Comparison of ENCODE assay signal across 14 cellular contexts in the genomic region with DNA sequence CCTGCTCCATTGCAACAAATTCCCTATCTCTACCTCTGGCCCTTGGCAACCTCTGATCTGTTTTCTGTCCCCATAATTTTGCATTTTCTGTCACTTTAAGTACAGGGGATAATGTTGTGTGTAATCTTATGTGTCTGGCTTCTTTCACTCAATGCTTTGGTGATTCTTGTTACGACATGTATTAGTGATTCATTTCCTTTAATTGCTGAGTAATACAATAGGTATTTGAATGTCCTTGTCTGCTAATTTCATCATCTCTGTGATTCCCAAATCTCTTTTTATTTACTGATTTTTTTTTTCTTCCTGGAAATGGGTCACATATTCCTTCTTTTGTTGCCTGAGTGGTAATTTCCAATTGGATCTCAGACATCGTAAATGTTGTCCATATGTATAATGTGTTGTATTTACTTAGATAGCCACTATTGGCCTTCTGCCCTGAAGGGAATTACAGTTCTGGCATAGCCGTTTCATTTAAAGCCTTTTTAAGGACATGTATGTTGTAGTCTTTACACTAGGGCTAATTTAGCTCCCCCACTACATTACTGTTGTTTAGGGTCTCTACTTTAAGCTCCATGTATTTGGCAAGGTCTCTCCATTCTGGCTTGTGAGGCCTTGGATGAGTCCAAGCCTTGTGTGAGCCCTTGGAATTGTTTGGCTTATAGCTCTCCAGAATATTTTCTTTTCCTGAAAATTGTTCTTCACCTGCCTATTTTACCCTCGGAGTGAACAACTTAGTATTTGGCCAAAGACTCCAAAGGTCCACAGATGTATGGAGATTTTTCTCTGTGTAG.
DNase-seq lines count a peak whose midpoint lies in the region; ATAC-seq, FAIRE-seq and TF ChIP-seq lines count a peak whose summit lies in the region.
"Had no signal": no experiment of that assay in that cellular context is flagged by ENCODE, and none has a peak within 500 bp of the region (broad histone marks: within the 10 kb centered on the region; RNA-seq: fewer than 3 reads in every experiment).

No MANE protein-coding gene starts in this region.

- H2AFZ ChIP-seq in IMR-90 (replicated peaks; ENCODE audit: low read length, poor library complexity), result no peak overlapping the region

- H3K56ac ChIP-seq in IMR-90 (ENCODE audit: extremely low read depth, insufficient read depth, low read length), result no peak overlapping the region

- no peaks in the 10 kb centered on the region for H3K36me3 ChIP-seq in IMR-90 (ENCODE audit: control insufficient read depth, insufficient read depth, low read length)
- no peaks in the 10 kb centered on the region for H3K36me3 ChIP-seq in brain microvascular endothelial cell (replicated peaks)
- no peaks in the 10 kb centered on the region for H3K36me3 ChIP-seq in gastroesophageal sphincter
- H3K36me3 ChIP-seq: ascending aorta had no signal

- no peak overlapping the region for H4K5ac ChIP-seq in IMR-90 (ENCODE audit: low read depth, low read length)

- no peak for TF ChIP-seq EP300 in gastroesophageal sphincter (IDR thresholded peaks at IDR 0.05)

- H3K23ac ChIP-seq in IMR-90 (ENCODE audit: low read depth, low read length), result no peak overlapping the region

- no peak overlapping the region for H3K4me2 ChIP-seq in IMR-90 (ENCODE audit: low read depth, low read length)

- 0 out of 2 replicates have a peak overlapping the region, but pooled peaks have one; percentile 53 for H2BK20ac ChIP-seq in IMR-90 (ENCODE audit: low read depth, low read length)

- H4K20me1 ChIP-seq in IMR-90 (ENCODE audit: insufficient read depth, low read length), result no peaks in the 10 kb centered on the region

- H2AK5ac ChIP-seq in IMR-90 (ENCODE audit: low read depth, low read length), result no peak overlapping the region

- H3K18ac ChIP-seq in IMR-90 (ENCODE audit: low read depth, low read length), result no peak overlapping the region

- dilution Hi-C loops in IMR-90 (cut with HindIII; ENCODE audit: low sequenced_read_pairs, unreplicated experiment), result no loop called here

- TF ChIP-seq CTCF in IMR-90 (conservative IDR thresholded peaks at IDR 0.05; ENCODE audit: low read depth, low read length) (no peak), brain microvascular endothelial cell (IDR thresholded peaks at IDR 0.05; ENCODE audit: low read depth, low read length, missing control alignments) (no peak), gastroesophageal sphincter (IDR thresholded peaks at IDR 0.05) (no peak)

- peak overlapping the region; percentile 43; the same call in 1 of the 2 replicates for H2BK120ac ChIP-seq in IMR-90 (ENCODE audit: low read depth, low read length)

- ATAC-seq in IMR-90 (ENCODE audit: low read depth) (no peak), gastroesophageal sphincter (peak; percentile 51), GM18907 (IDR thresholded peaks at IDR 0.05; ENCODE audit: unreplicated experiment) (no peak), HG03196 (IDR thresholded peaks at IDR 0.05; ENCODE audit: unreplicated experiment) (no peak)
- ATAC-seq: naive thymus-derived CD4-positive, alpha-beta T cell had no signal

- no peaks in the 10 kb centered on the region for H3K79me1 ChIP-seq in IMR-90 (ENCODE audit: low read depth in 1 of 2, low read length in 2 of 2)

- H4K8ac ChIP-seq in IMR-90 (ENCODE audit: low read depth in 2 of 2, low read length in 2 of 2), result peak overlapping the region in 1 of 2 experiments; percentile 20; a peak in 1 of 4 replicates

- BruUV-seq in IMR-90 (replicated peaks; lab: Mats Ljungman, UMichigan), result no TSS peak

- H3K9ac ChIP-seq in IMR-90 (ENCODE audit: low read depth, low read length), result no peak overlapping the region

- H4K91ac ChIP-seq in IMR-90 (ENCODE audit: insufficient read depth, low read depth, low read length), result peak overlapping the region; percentile 33; the same call in 1 of the 2 replicates

- H3K14ac ChIP-seq in IMR-90 (replicated peaks; ENCODE audit: low read depth, low read length), result no peak overlapping the region

- no peaks in the 10 kb centered on the region for H3K27me3 ChIP-seq in IMR-90 (ENCODE audit: control insufficient read depth, insufficient read depth, low read length)
- no peaks in the 10 kb centered on the region for H3K27me3 ChIP-seq in brain microvascular endothelial cell (replicated peaks)
- no peaks in the 10 kb centered on the region for H3K27me3 ChIP-seq in gastroesophageal sphincter
- H3K27me3 ChIP-seq: ascending aorta had no signal

- no peak overlapping the region for H2AK9ac ChIP-seq in IMR-90 (replicated peaks; ENCODE audit: low read depth, low read length, poor library complexity)

- H3K4me1 ChIP-seq in IMR-90 (ENCODE audit: control insufficient read depth, insufficient read depth, low read length) (no peaks in the 10 kb centered on the region), gastroesophageal sphincter (no peaks in the 10 kb centered on the region)
- H3K4me1 ChIP-seq: ascending aorta had no signal

- in situ Hi-C loops in IMR-90 (cut with MboI; ENCODE audit: low sequenced_read_pairs) (no loop called here), brain microvascular endothelial cell (cut with HindIII; ENCODE audit: low pct_ligation_motif_present, low sequenced_read_pairs) (no loop called here)

- H3K27ac ChIP-seq in IMR-90 (ENCODE audit: insufficient read depth, low read length) (no peak overlapping the region), brain microvascular endothelial cell (peak overlapping the region; percentile 65), gastroesophageal sphincter (no peak overlapping the region)
- H3K27ac ChIP-seq: ascending aorta had no signal

- intact Hi-C loops in IMR-90 (cut with micrococcal nuclease), result no loop called here

- H2BK15ac ChIP-seq in IMR-90 (ENCODE audit: low read depth, low read length), result no peak overlapping the region

- H3K9me3 ChIP-seq in IMR-90 (ENCODE audit: control insufficient read depth, insufficient read depth, low read length), result no peaks in the 10 kb centered on the region
- no peaks in the 10 kb centered on the region for H3K9me3 ChIP-seq in gastroesophageal sphincter
- H3K9me3 ChIP-seq: ascending aorta had no signal

- peak overlapping the region; percentile 45; the same call in 1 of the 2 replicates for H3K4ac ChIP-seq in IMR-90 (ENCODE audit: low read depth, low read length)

- TF ChIP-seq RAD21 in IMR-90 (IDR thresholded peaks at IDR 0.05; ENCODE audit: low read length), result no peak

- WGBS in IMR-90 (ENCODE audit: extremely low coverage in 2 of 2, insufficient read length in 1 of 2), 2 experiments, result no CpG with 5 or more reads among the region's 4 CpGs
- WGBS in gastroesophageal sphincter (ENCODE audit: low coverage in 1 of 2), 2 donors, result 45 to 60% methylated on average over 3 to 4 of the region's 4 CpGs

- peak; percentile 44 for DNase-seq in IMR-90
- no peak for DNase-seq in brain microvascular endothelial cell
- peak; percentile 19 for DNase-seq in urothelium cell line (ENCODE audit: low spot score)
- no peak for DNase-seq in activated naive CD4-positive, alpha-beta T cell treated with anti-CD3 and anti-CD28 coated beads, Interleukin-2, amount 50 U/mL, for 16 hours
- DNase-seq: activated CD8-positive, alpha-beta memory T cell treated with anti-CD3 and anti-CD28 coated beads, Interleukin-2, amount 50 U/mL, for 48 hours; naive thymus-derived CD4-positive, alpha-beta T cell; NCI-H524 treated with DMSO at 0.1 percent for 48 hours; right cardiac atrium; SHP77 treated with DMSO at 0.1 percent for 48 hours had no signal

- H2BK5ac ChIP-seq in IMR-90 (ENCODE audit: low read depth, low read length, poor library complexity, severe bottlenecking), result no peak overlapping the region

- POLR2A ChIA-PET in IMR-90 (lab: Charles Lee; ENCODE audit: unreplicated experiment), result no interaction called here

- H3K4me3 ChIP-seq in IMR-90 (ENCODE audit: insufficient read depth, low read depth, low read length) (no peak overlapping the region), brain microvascular endothelial cell (ENCODE audit: low read depth, low read length) (no peak overlapping the region), gastroesophageal sphincter (no peak overlapping the region)
- H3K4me3 ChIP-seq: ascending aorta had no signal

- no peak for FAIRE-seq in urothelium cell line (lab: Jason Lieb, UNC)
- FAIRE-seq: D721Med had no signal

- TF ChIP-seq POLR2A in IMR-90 (IDR thresholded peaks at IDR 0.05; ENCODE audit: low read depth, low read length) (no peak), gastroesophageal sphincter (IDR thresholded peaks at IDR 0.05) (no peak)

- CTCF ChIA-PET in IMR-90 (lab: Yijun Ruan, JAX), result no interaction called here

- H3K9me1 ChIP-seq in IMR-90 (ENCODE audit: insufficient read depth, low read length), result no peaks in the 10 kb centered on the region

TF ChIP-seq in IMR-90, 13 proteins besides CTCF, POLR2A, EP300 and RAD21 (continues in another document):
- no peak for TF ChIP-seq NFE2L2 (IDR thresholded peaks at IDR 0.05; ENCODE audit: low read depth, low read length)
- TF ChIP-seq CHD1 (IDR thresholded peaks at IDR 0.05; ENCODE audit: low read depth, low read length), result no peak
- TF ChIP-seq MAFK (IDR thresholded peaks at IDR 0.05; ENCODE audit: low read depth, low read length), result no peak
- TF ChIP-seq SMC3 (IDR thresholded peaks at IDR 0.05; ENCODE audit: low read depth, low read length), result no peak
- no peak for TF ChIP-seq MAZ (IDR thresholded peaks at IDR 0.05; ENCODE audit: borderline replicate concordance, low read depth, low read length)
- no peak for TF ChIP-seq BHLHE40 (IDR thresholded peaks at IDR 0.05; ENCODE audit: low read depth, low read length)
- TF ChIP-seq MXI1 (IDR thresholded peaks at IDR 0.05; ENCODE audit: borderline replicate concordance, low read depth, low read length), result no peak
- TF ChIP-seq CEBPB (IDR thresholded peaks at IDR 0.05; ENCODE audit: low read depth, low read length), result peak; percentile 56
- TF ChIP-seq, protein P1, sequence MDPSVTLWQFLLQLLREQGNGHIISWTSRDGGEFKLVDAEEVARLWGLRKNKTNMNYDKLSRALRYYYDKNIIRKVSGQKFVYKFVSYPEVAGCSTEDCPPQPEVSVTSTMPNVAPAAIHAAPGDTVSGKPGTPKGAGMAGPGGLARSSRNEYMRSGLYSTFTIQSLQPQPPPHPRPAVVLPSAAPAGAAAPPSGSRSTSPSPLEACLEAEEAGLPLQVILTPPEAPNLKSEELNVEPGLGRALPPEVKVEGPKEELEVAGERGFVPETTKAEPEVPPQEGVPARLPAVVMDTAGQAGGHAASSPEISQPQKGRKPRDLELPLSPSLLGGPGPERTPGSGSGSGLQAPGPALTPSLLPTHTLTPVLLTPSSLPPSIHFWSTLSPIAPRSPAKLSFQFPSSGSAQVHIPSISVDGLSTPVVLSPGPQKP (IDR thresholded peaks at IDR 0.05; ENCODE audit: borderline replicate concordance, low read depth, low read length), result no peak
- no peak for TF ChIP-seq RFX5 (IDR thresholded peaks at IDR 0.05; ENCODE audit: low read depth, low read length)
- TF ChIP-seq, protein P2, sequence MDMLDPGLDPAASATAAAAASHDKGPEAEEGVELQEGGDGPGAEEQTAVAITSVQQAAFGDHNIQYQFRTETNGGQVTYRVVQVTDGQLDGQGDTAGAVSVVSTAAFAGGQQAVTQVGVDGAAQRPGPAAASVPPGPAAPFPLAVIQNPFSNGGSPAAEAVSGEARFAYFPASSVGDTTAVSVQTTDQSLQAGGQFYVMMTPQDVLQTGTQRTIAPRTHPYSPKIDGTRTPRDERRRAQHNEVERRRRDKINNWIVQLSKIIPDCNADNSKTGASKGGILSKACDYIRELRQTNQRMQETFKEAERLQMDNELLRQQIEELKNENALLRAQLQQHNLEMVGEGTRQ (IDR thresholded peaks at IDR 0.05; ENCODE audit: low read depth, low read length), result no peak

Comparison
In these comparisons a context has a peak if more than half of its experiments do, and no peak if none do; other contexts are left out.
1. DNase-seq: peak in IMR-90 (single experiment) and urothelium cell line (single experiment); none in brain microvascular endothelial cell (single experiment) and activated naive CD4-positive, alpha-beta T cell treated with anti-CD3 and anti-CD28 coated beads, Interleukin-2, amount 50 U/mL, for 16 hours (single experiment).